7 cellular contexts compared by ENCODE assay signal in genomic region chr6:105995403-105995699, GRCh38.
DNase-seq lines count a peak whose midpoint lies in the region; ATAC-seq, FAIRE-seq and TF ChIP-seq lines count a peak whose summit lies in the region.

No MANE protein-coding gene starts in this region.

- H3K4me1 ChIP-seq in Peyer's patch (peaks cover 0 to 11% (median 3%) of the 10 kb centered on the region in 4 donors), skeletal muscle satellite cell (ENCODE audit: control insufficient read depth, insufficient read depth, low read length) (peaks cover 20% of the 10 kb centered on the region), SJCRH30 (no peaks in the 10 kb centered on the region)

- peak overlapping the region; percentile 98 for H3K4me2 ChIP-seq in skeletal muscle satellite cell (ENCODE audit: low read length)

- H3K27me3 ChIP-seq in Peyer's patch = peaks cover 0 to 19% of the 10 kb centered on the region in 2 donors
- no peaks in the 10 kb centered on the region for H3K27me3 ChIP-seq in skeletal muscle satellite cell (ENCODE audit: control insufficient read depth, insufficient read depth, low read length)
- H3K27me3 ChIP-seq in SJCRH30 = no peaks in the 10 kb centered on the region

- DNase-seq in GM19239 (ENCODE audit: insufficient read length, low spot score) (no peak), Peyer's patch (no peak), epithelial cell of prostate (ENCODE audit: low read depth, low spot score) (no peak), SJCRH30 (no peak)
- DNase-seq in stimulated activated CD4-positive, alpha-beta T cell treated with anti-CD3 and anti-CD28 coated beads, Interleukin-4, amount 100 ng/mL, for 24 hours = no peak

- no peaks in the 10 kb centered on the region for H3K9me3 ChIP-seq in Peyer's patch
- no peaks in the 10 kb centered on the region for H3K9me3 ChIP-seq in skeletal muscle satellite cell (replicated peaks; ENCODE audit: low read length)
- H3K9me3 ChIP-seq in SJCRH30 (replicated peaks) = no peaks in the 10 kb centered on the region; the same call in 1 of the 2 replicates

- H3K4me3 ChIP-seq in Peyer's patch (peak overlapping the region in 3 of 4 donors; percentile 47 to 88 (median 74)), skeletal muscle satellite cell (ENCODE audit: low read length) (peak overlapping the region; percentile 87), SJCRH30 (no peak overlapping the region)

- TF ChIP-seq POLR2A in Peyer's patch (IDR thresholded peaks at IDR 0.05) = no peak

- H3K27ac ChIP-seq in Peyer's patch (peak overlapping the region in 2 of 4 donors; percentile 73 to 92), epithelial cell of prostate (peak overlapping the region; percentile 78), SJCRH30 (no peak overlapping the region)

- H3K36me3 ChIP-seq in Peyer's patch = no peaks in the 10 kb centered on the region
- no peaks in the 10 kb centered on the region for H3K36me3 ChIP-seq in skeletal muscle satellite cell (ENCODE audit: insufficient read depth, low read length)
- H3K36me3 ChIP-seq in SJCRH30 = no peaks in the 10 kb centered on the region

- no peak for ATAC-seq in GM18868 (IDR thresholded peaks at IDR 0.05; ENCODE audit: unreplicated experiment)

- FAIRE-seq in GM19239 (lab: Jason Lieb, UNC) = peak; percentile 4

- H3K9ac ChIP-seq in skeletal muscle satellite cell (ENCODE audit: low read depth, low read length) = peak overlapping the region; percentile 88

- TF ChIP-seq CTCF in Peyer's patch (IDR thresholded peaks at IDR 0.05) = no peak
